ENCODE assay signal across 25 cellular contexts in genomic region chr3:66165679-66166078, GRCh38.
"Had no signal": no experiment of that assay in that cellular context is flagged by ENCODE, and none has a peak within 500 bp of the region (broad histone marks: within the 10 kb centered on the region; RNA-seq: fewer than 3 reads in every experiment).

No MANE protein-coding gene starts in this region.

- H3K4me3 ChIP-seq: left ventricle myocardium inferior, thoracic aorta had no signal

- H3K36me3 Mint-ChIP-seq: activated naive CD8-positive, alpha-beta T cell treated with anti-CD3 and anti-CD28 coated beads, Interleukin-2, amount 10 ng/mL, durations not matched to agents 7 days and 5 days; immature natural killer cell; mesothelial cell of epicardium; naive thymus-derived CD8-positive, alpha-beta T cell; type B pancreatic cell had no signal

- H3K4me3 Mint-ChIP-seq: activated B cell treated with CpG ODN at 0.5 μM for 24 hours; activated CD4-positive, alpha-beta T cell treated with anti-CD3 and anti-CD28 coated beads for 36 hours; activated naive CD8-positive, alpha-beta T cell treated with anti-CD3 and anti-CD28 coated beads, Interleukin-2, amount 10 ng/mL, durations not matched to agents 7 days and 5 days; activated T-cell treated with anti-CD3 and anti-CD28 coated beads, Interleukin-2, amount 50 U/mL, for 4 hours; immature natural killer cell; mesothelial cell of epicardium; naive thymus-derived CD8-positive, alpha-beta T cell; type B pancreatic cell had no signal

- H3K4me1 ChIP-seq: foreskin keratinocyte, left ventricle myocardium inferior had no signal

- H3K27ac ChIP-seq: foreskin keratinocyte, left ventricle myocardium inferior, thoracic aorta had no signal

- H3K9me3 Mint-ChIP-seq: activated T-helper 2 cell treated with anti-CD3 and anti-CD28 coated beads, Interferon-gamma antibody, Interleukin-2, Interleukin-4, amounts not matched to agents 10 μg/mL and 5 μg/mL and 100 μg/mL, durations not matched to agents 14 hours and 24 hours and 36 hours; type B pancreatic cell had no signal

- H3K4me1 Mint-ChIP-seq: activated B cell treated with CpG ODN at 0.5 μM for 24 hours; activated CD4-positive, alpha-beta T cell treated with anti-CD3 and anti-CD28 coated beads for 36 hours; activated naive CD8-positive, alpha-beta T cell treated with anti-CD3 and anti-CD28 coated beads, Interleukin-2, amount 10 ng/mL, durations not matched to agents 7 days and 5 days; immature natural killer cell; naive thymus-derived CD8-positive, alpha-beta T cell had no signal

- FAIRE-seq: endometrium had no signal

- H3K27ac Mint-ChIP-seq: activated B cell treated with CpG ODN at 0.5 μM for 24 hours; activated CD4-positive, alpha-beta T cell treated with anti-CD3 and anti-CD28 coated beads for 36 hours; activated naive CD8-positive, alpha-beta T cell treated with anti-CD3 and anti-CD28 coated beads, Interleukin-2, amount 10 ng/mL, durations not matched to agents 7 days and 5 days; activated T-helper 2 cell treated with anti-CD3 and anti-CD28 coated beads, Interferon-gamma antibody, Interleukin-2, Interleukin-4, amounts not matched to agents 10 μg/mL and 5 μg/mL and 100 μg/mL, durations not matched to agents 14 hours and 24 hours and 36 hours; immature natural killer cell; mesothelial cell of epicardium; naive thymus-derived CD8-positive, alpha-beta T cell; progenitor cell of endocrine pancreas; type B pancreatic cell had no signal

- ATAC-seq: activated CD4-positive, alpha-beta T cell treated with anti-CD3 and anti-CD28 coated beads for 36 hours; activated T-cell treated with anti-CD3 and anti-CD28 coated beads, Interleukin-2, amount 50 U/mL, for 4 hours; foreskin keratinocyte; naive thymus-derived CD8-positive, alpha-beta T cell had no signal

- H3K27me3 Mint-ChIP-seq: activated naive CD8-positive, alpha-beta T cell treated with anti-CD3 and anti-CD28 coated beads, Interleukin-2, amount 10 ng/mL, durations not matched to agents 7 days and 5 days had no signal

- H3K36me3 ChIP-seq: left ventricle myocardium inferior, thoracic aorta had no signal

- H3K9me3 ChIP-seq: left ventricle myocardium inferior, thoracic aorta had no signal

- DNase-seq: activated B cell treated with CpG ODN at 0.5 μM for 24 hours; activated CD4-positive, alpha-beta T cell treated with anti-CD3 and anti-CD28 coated beads for 36 hours; activated CD4-positive, alpha-beta T cell treated with anti-CD3 and anti-CD28 coated beads, Interleukin-2, amount 50 U/mL, for 48 hours; activated CD8-positive, alpha-beta memory T cell treated with anti-CD3 and anti-CD28 coated beads, Interleukin-2, amount 50 U/mL, for 48 hours; activated naive CD4-positive, alpha-beta T cell; activated naive CD8-positive, alpha-beta T cell treated with anti-CD3 and anti-CD28 coated beads, Interleukin-2, amount 10 ng/mL, durations not matched to agents 7 days and 5 days; activated T-cell treated with anti-CD3 and anti-CD28 coated beads, Interleukin-2, amount 50 U/mL, for 4 hours; amniotic stem cell; cortex of kidney; foreskin keratinocyte; immature natural killer cell; left ventricle myocardium inferior; mammary epithelial cell; naive thymus-derived CD8-positive, alpha-beta T cell; retina; stimulated activated CD4-positive, alpha-beta T cell treated with anti-CD3 and anti-CD28 coated beads, Interleukin-2, amount 100 ng/mL, for 48 hours; stimulated activated CD8-positive, alpha-beta memory T cell treated with anti-CD3 and anti-CD28 coated beads, Interleukin-4, amount 100 ng/mL, for 48 hours; stimulated activated naive CD4-positive, alpha-beta T cell; T-helper 1 cell had no signal
